10 cellular contexts compared by ENCODE assay signal in genomic region chr6:162964703-162965140, GRCh38.
DNase-seq lines count a peak whose midpoint lies in the region; ATAC-seq, FAIRE-seq and TF ChIP-seq lines count a peak whose summit lies in the region.
"Had no signal": no experiment of that assay in that cellular context is flagged by ENCODE, and none has a peak within 500 bp of the region (broad histone marks: within the 10 kb centered on the region; RNA-seq: fewer than 3 reads in every experiment).

No MANE protein-coding gene starts in this region.

- no peak for FAIRE-seq in H54 (lab: Jason Lieb, UNC)

- WGBS in sigmoid colon, 2 donors: 62 to 78% methylated on average over 5 of the region's 5 CpGs

- H3K36me3 ChIP-seq in sigmoid colon: no peaks in the 10 kb centered on the region

- no peak for TF ChIP-seq CTCF in sigmoid colon (IDR thresholded peaks at IDR 0.05)
- TF ChIP-seq CTCF in nephron progenitor cell (IDR thresholded peaks at IDR 0.05): no peak

- peaks cover 5% of the 10 kb centered on the region for H3K36me3 Mint-ChIP-seq in nephron progenitor cell (ENCODE audit: low read depth)
- no peaks in the 10 kb centered on the region for H3K36me3 Mint-ChIP-seq in activated naive CD8-positive, alpha-beta T cell treated with anti-CD3 and anti-CD28 coated beads for 36 hours

- no peaks in the 10 kb centered on the region for H3K27me3 ChIP-seq in sigmoid colon

- intact Hi-C loops in cardiac septum (cut with DNase I): no loop called here
- intact Hi-C loops in sigmoid colon (cut with DNase I): no loop called here

- no peaks in the 10 kb centered on the region for H3K9me3 ChIP-seq in sigmoid colon

- TF ChIP-seq POLR2A in H54 (IDR thresholded peaks at IDR 0.05; ENCODE audit: low read depth, low read length) (no peak), sigmoid colon (IDR thresholded peaks at IDR 0.05) (no peak)

- H3K4me1 ChIP-seq in sigmoid colon: peaks cover 0 to 3% (median 0%) of the 10 kb centered on the region in 4 donors

- H3K27me3 Mint-ChIP-seq in nephron progenitor cell (ENCODE audit: low read depth, poor library complexity): peaks cover 6% of the 10 kb centered on the region
- no peaks in the 10 kb centered on the region for H3K27me3 Mint-ChIP-seq in activated naive CD8-positive, alpha-beta T cell treated with anti-CD3 and anti-CD28 coated beads for 36 hours
- H3K27me3 Mint-ChIP-seq: stimulated activated naive CD8-positive, alpha-beta T cell treated with anti-CD3 and anti-CD28 coated beads, Interleukin-15, amount 100 ng/mL, for 72 hours had no signal

- H3K9me3 Mint-ChIP-seq in nephron progenitor cell: peaks cover 9% of the 10 kb centered on the region
- peaks cover 5% of the 10 kb centered on the region for H3K9me3 Mint-ChIP-seq in activated naive CD8-positive, alpha-beta T cell treated with anti-CD3 and anti-CD28 coated beads for 36 hours

- no peak overlapping the region for H3K27ac ChIP-seq in sigmoid colon

- H3K4me3 ChIP-seq in sigmoid colon: no peak overlapping the region

- H3K4me1 Mint-ChIP-seq in nephron progenitor cell: peaks cover 7% of the 10 kb centered on the region
- H3K4me1 Mint-ChIP-seq in activated naive CD8-positive, alpha-beta T cell treated with anti-CD3 and anti-CD28 coated beads for 36 hours: no peaks in the 10 kb centered on the region
- H3K4me1 Mint-ChIP-seq: stimulated activated naive CD8-positive, alpha-beta T cell treated with anti-CD3 and anti-CD28 coated beads, Interleukin-15, amount 100 ng/mL, for 72 hours had no signal

- no peak overlapping the region for H3K27ac Mint-ChIP-seq in nephron progenitor cell
- H3K27ac Mint-ChIP-seq in activated naive CD8-positive, alpha-beta T cell treated with anti-CD3 and anti-CD28 coated beads for 36 hours: no peak overlapping the region
- H3K27ac Mint-ChIP-seq: stimulated activated naive CD8-positive, alpha-beta T cell treated with anti-CD3 and anti-CD28 coated beads, Interleukin-15, amount 100 ng/mL, for 72 hours had no signal

- DNase-seq in H54 (ENCODE audit: insufficient read length, low spot score) (peak; percentile 3), SW 1271 (lab: John Stamatoyannopoulos, UW) (peak; percentile 94 to 99), cardiac septum (ENCODE audit: low spot score) (peak; percentile 76), sigmoid colon (peak; percentile 78), nephron progenitor cell (no peak)
- no peak for DNase-seq in activated naive CD8-positive, alpha-beta T cell treated with anti-CD3 and anti-CD28 coated beads for 36 hours
- DNase-seq: stimulated activated naive CD8-positive, alpha-beta T cell treated with anti-CD3 and anti-CD28 coated beads, Interleukin-15, amount 100 ng/mL, for 72 hours; T-helper 1 cell had no signal

- ATAC-seq in HG03097 (IDR thresholded peaks at IDR 0.05; ENCODE audit: low FRiP score, unreplicated experiment) (no peak), GM21619 (IDR thresholded peaks at IDR 0.05; ENCODE audit: unreplicated experiment) (no peak)
- ATAC-seq: stimulated activated naive CD8-positive, alpha-beta T cell treated with anti-CD3 and anti-CD28 coated beads, Interleukin-15, amount 100 ng/mL, for 72 hours had no signal

- TF ChIP-seq EP300 in sigmoid colon (IDR thresholded peaks at IDR 0.05): no peak

- H3K4me3 Mint-ChIP-seq in nephron progenitor cell: no peak overlapping the region
- no peak overlapping the region for H3K4me3 Mint-ChIP-seq in activated naive CD8-positive, alpha-beta T cell treated with anti-CD3 and anti-CD28 coated beads for 36 hours
- H3K4me3 Mint-ChIP-seq: stimulated activated naive CD8-positive, alpha-beta T cell treated with anti-CD3 and anti-CD28 coated beads, Interleukin-15, amount 100 ng/mL, for 72 hours had no signal

Comparison
In these comparisons a context has a peak if more than half of its experiments do, and no peak if none do; other contexts are left out.
1. DNase-seq: peak in H54 (single experiment), SW 1271 (2 of 2), cardiac septum (single experiment) and sigmoid colon (single experiment); none in nephron progenitor cell (single experiment) and activated naive CD8-positive, alpha-beta T cell treated with anti-CD3 and anti-CD28 coated beads for 36 hours (single experiment).